5 cellular contexts compared by ENCODE assay signal in the genomic region with DNA sequence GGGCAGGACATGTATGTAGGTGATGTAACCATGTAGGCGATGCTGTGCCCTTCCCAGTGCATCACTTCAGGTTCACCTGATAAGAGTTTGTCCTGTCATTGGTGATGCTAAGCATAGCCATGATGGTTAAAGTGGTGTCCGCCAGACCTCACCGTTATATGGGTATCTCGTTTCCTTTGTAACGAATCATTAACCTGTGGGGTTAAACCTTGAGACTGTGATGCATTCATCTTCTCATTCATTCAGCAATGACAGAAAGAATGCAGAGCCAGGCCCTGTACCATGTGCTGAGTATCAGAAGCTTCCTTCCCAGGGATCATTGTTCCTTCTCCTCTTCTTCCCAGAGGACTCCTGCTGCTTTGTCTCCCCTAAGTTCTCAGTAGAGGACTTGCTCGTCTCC.
"Had no signal": no experiment of that assay in that cellular context is flagged by ENCODE, and none has a peak within 500 bp of the region (broad histone marks: within the 10 kb centered on the region; RNA-seq: fewer than 3 reads in every experiment).

No MANE protein-coding gene starts in this region.

- H3K4me3 ChIP-seq: K562 had no signal

- H3K27ac Mint-ChIP-seq: IgD-negative memory B cell had no signal

- DNase-seq: IMR-90 had no signal

- FAIRE-seq: HepG2, HTR-8/SVneo, K562 had no signal
